Comparison of ENCODE assay signal across 9 cellular contexts in the genomic region with DNA sequence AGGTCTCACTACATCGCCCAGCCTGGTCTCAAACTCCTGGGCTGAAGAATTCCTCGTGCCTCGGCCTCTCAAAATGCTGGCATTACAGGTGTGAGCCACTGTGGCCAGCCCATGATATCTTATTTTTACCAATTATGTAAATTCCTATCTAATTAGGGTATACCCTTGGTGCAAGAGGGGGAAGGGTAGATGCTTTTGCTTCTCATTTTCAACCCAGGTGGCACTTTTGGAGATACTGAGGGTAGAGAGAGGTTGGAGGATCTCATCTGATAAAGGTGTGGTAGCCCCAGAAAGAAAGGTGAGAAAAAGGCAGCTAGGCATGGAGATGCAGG. TPM values are rescaled to one million over a fixed set of nuclear protein-coding genes. Genes with fewer than 3 reads are reported as not detected.
DNase-seq lines count a peak whose midpoint lies in the region; ATAC-seq, FAIRE-seq and TF ChIP-seq lines count a peak whose summit lies in the region.
"Had no signal": no experiment of that assay in that cellular context is flagged by ENCODE, and none has a peak within 500 bp of the region (broad histone marks: within the 10 kb centered on the region; RNA-seq: fewer than 3 reads in every experiment).

No MANE protein-coding gene starts in this region.

- H2AFZ ChIP-seq in smooth muscle cell (ENCODE audit: low read depth), result no peak overlapping the region

- peak overlapping the region; percentile 54 for H3K4me2 ChIP-seq in smooth muscle cell

- no peak overlapping the region for H3K4me3 ChIP-seq in smooth muscle cell

- H3K79me2 ChIP-seq in smooth muscle cell (ENCODE audit: low read depth), result peaks cover 18% of the 10 kb centered on the region

- H3K27me3 Mint-ChIP-seq in HFFc6 (ENCODE audit: insufficient read depth) (peaks cover 7% of the 10 kb centered on the region), T-cell (no peaks in the 10 kb centered on the region)

- TF ChIP-seq CTCF in HFFc6 (IDR thresholded peaks at IDR 0.05) (no peak), smooth muscle cell (IDR thresholded peaks at IDR 0.05; ENCODE audit: borderline replicate concordance, insufficient read depth, poor library complexity, severe bottlenecking) (no peak), D721Med (IDR thresholded peaks at IDR 0.05; ENCODE audit: insufficient read depth, missing control alignments) (no peak)

- peaks cover 17% of the 10 kb centered on the region for H3K4me1 ChIP-seq in smooth muscle cell (ENCODE audit: low read depth)

- no peak for ATAC-seq in T-cell (replicated peaks in 1 of 4)

- WGBS in smooth muscle cell (ENCODE audit: low lambda C conversion rate), result 92% methylated on average over 3 of the region's 3 CpGs

- peak overlapping the region; percentile 96 for H3K27ac ChIP-seq in smooth muscle cell (ENCODE audit: low read depth)

- no peaks in the 10 kb centered on the region for H3K36me3 ChIP-seq in smooth muscle cell (ENCODE audit: low read depth)

- H3K36me3 Mint-ChIP-seq in HFFc6 (ENCODE audit: low read depth) (peaks cover 20% of the 10 kb centered on the region), T-cell (peaks cover 21% of the 10 kb centered on the region)

- CTCF ChIA-PET in T-cell (lab: Charles Lee), result interaction anchor here in 1 of 2 donors (1.0 kb wide), 1 partner anchor 9 kb away, joined by 3 read pairs; no protein-coding TSS in a partner anchor

- no peaks in the 10 kb centered on the region for H3K9me3 ChIP-seq in smooth muscle cell (replicated peaks; ENCODE audit: low read depth)

- POLR2A ChIA-PET in T-cell (lab: Charles Lee), result interaction anchor here (0.5 to 4.0 kb wide), 14 partner anchors 8 to 460 kb away, joined by 3 to 44 read pairs (median 5); a partner anchor contains a TSS

- H3K9ac ChIP-seq in smooth muscle cell (ENCODE audit: low read depth), result peak overlapping the region; percentile 85

- peak overlapping the region; percentile 95 for H3K27ac Mint-ChIP-seq in HFFc6
- peak overlapping the region; percentile 95 to 96 for H3K27ac Mint-ChIP-seq in T-cell

- no peaks in the 10 kb centered on the region for H4K20me1 ChIP-seq in smooth muscle cell (ENCODE audit: low read depth)

- no peaks in the 10 kb centered on the region for H3K27me3 ChIP-seq in smooth muscle cell (ENCODE audit: low read depth)

- H3K9me3 Mint-ChIP-seq in HFFc6 (no peaks in the 10 kb centered on the region; the same call in 1 of the 2 replicates), T-cell (no peaks in the 10 kb centered on the region)

- H3K4me1 Mint-ChIP-seq in HFFc6 (ENCODE audit: low read depth) (peaks cover 63% of the 10 kb centered on the region), T-cell (peaks cover 44 to 66% (median 63%) of the 10 kb centered on the region in 3 donors)

- peak overlapping the region; percentile 33 for H3K4me3 Mint-ChIP-seq in HFFc6
- peak overlapping the region; percentile 31 to 50 (median 32) for H3K4me3 Mint-ChIP-seq in T-cell

- FAIRE-seq in D721Med (lab: Jason Lieb, UNC), result no peak
- FAIRE-seq: colon had no signal

- DNase-seq in HFFc6 (no peak), T-cell (no peak), germinal center (ENCODE audit: low spot score) (peak; percentile 42), smooth muscle cell (lab: John Stamatoyannopoulos, UW; ENCODE audit: unreplicated experiment) (no peak), D721Med (ENCODE audit: insufficient read length, low spot score) (no peak), midbrain (lab: John Stamatoyannopoulos, UW) (no peak), NCI-H2171 treated with DMSO at 0.1 percent for 48 hours (lab: John Stamatoyannopoulos, UW) (no peak)
- no peak for DNase-seq in effector CD4-positive, alpha-beta T cell

- peaks cover 43% of the 10 kb centered on the region for H3F3A ChIP-seq in smooth muscle cell (ENCODE audit: low read depth)

RNA-seq across cellular contexts. Expression of a gene that starts 17.4 kb away (rescaled TPM):
- total RNA-seq in HFFc6 (2021; fragmentation: NEBNext Ultra II Directional; extraction: Animal tissue kit (Norgen Biotek cat#: 25700)), result 100 to 1,000 TPM; 111 to 124 (median 119) TPM
- total RNA-seq in T-cell (100 to 1,000 TPM; 108 to 158 (median 110) TPM), smooth muscle cell (63.5 and 66.3 TPM in 2 replicates)
- polyA plus RNA-seq in smooth muscle cell, result 31.3 and 54.7 TPM in 2 replicates

RNA-seq across cellular contexts. Expression of a gene that starts 32.6 kb away (rescaled TPM):
- 100 to 1,000 TPM; 155 to 170 (median 164) TPM for total RNA-seq in HFFc6 (2021; fragmentation: NEBNext Ultra II Directional; extraction: Animal tissue kit (Norgen Biotek cat#: 25700))
- total RNA-seq in T-cell (100 to 1,000 TPM; 478 to 731 (median 517) TPM), smooth muscle cell (519 and 630 TPM in 2 replicates)
- 224 and 247 TPM in 2 replicates for polyA plus RNA-seq in smooth muscle cell
